In genomic region chr13:113489171-113489548, GRCh38 we compare ENCODE assay signal across 8 cellular contexts. TPM values are rescaled to one million over a fixed set of nuclear protein-coding genes. Genes with fewer than 3 reads are reported as not detected.
DNase-seq lines count a peak whose midpoint lies in the region; ATAC-seq, FAIRE-seq and TF ChIP-seq lines count a peak whose summit lies in the region.

No MANE protein-coding gene starts in this region.

- peaks cover 5% of the 10 kb centered on the region for H3K9me1 ChIP-seq in K562 (ENCODE audit: control insufficient read depth, insufficient read depth, low read length)

- FAIRE-seq in K562 (lab: Jason Lieb, UNC), result no peak

- no peak for ATAC-seq in K562
- no peak for ATAC-seq in HG03139 (IDR thresholded peaks at IDR 0.05; ENCODE audit: unreplicated experiment)
- no peak for ATAC-seq in HG03025 (IDR thresholded peaks at IDR 0.05; ENCODE audit: low FRiP score, unreplicated experiment)

- intact Hi-C loops in K562 (cut with micrococcal nuclease), result no loop called here

- peak overlapping the region in 1 of 2 experiments; percentile 93; a peak in 1 of 4 replicates for H3K9ac ChIP-seq in K562 (ENCODE audit: insufficient read depth in 1 of 2, low read depth in 2 of 2, low read length in 2 of 2)

- in situ Hi-C loops in K562 (cut with MboI), result no loop called here

- 28% methylated on average over 7 of the region's 8 CpGs for WGBS in K562 (ENCODE audit: insufficient coverage, low coverage, missing lambda C conversion rate)
- WGBS in mesodermal cell (ENCODE audit: insufficient coverage in 2 of 2), 2 experiments, result 16 to 24% methylated on average over 8 of the region's 8 CpGs

- H3K4me3 ChIP-seq in AG04450 (ENCODE audit: low read depth, low read length), result peak overlapping the region; percentile 63
- H3K4me3 ChIP-seq in K562, result peak overlapping the region; percentile 89; the same call in 1 of the 2 replicates
- peak overlapping the region; percentile 97 for H3K4me3 ChIP-seq in mesodermal cell (ENCODE audit: extremely low read depth, insufficient read depth, low read length, poor library complexity, severe bottlenecking)

- no peak overlapping the region for H2AFZ ChIP-seq in K562 (ENCODE audit: low read depth, low read length)

- H3K27ac ChIP-seq in AG04450 (ENCODE audit: low read depth, low read length), result peak overlapping the region; percentile 65
- H3K27ac ChIP-seq in K562 (ENCODE audit: extremely low read depth, low read depth, low read length), result no peak overlapping the region
- peak overlapping the region; percentile 1 for H3K27ac ChIP-seq in mesodermal cell (ENCODE audit: low read depth, low read length, severe bottlenecking)

- no peak for TF ChIP-seq POLR2A in K562 (conservative IDR thresholded peaks at IDR 0.05)

- no peak for DNase-seq in AG04450 (ENCODE audit: low read depth, low spot score)
- peak; percentile 9 for DNase-seq in HPDE6-E6E7 (ENCODE audit: extremely low spot score)
- DNase-seq in K562 (ENCODE audit: extremely low read depth in 1 of 4, low spot score in 3 of 4), result peak in 1 of 4 experiments; percentile 14
- no peak for DNase-seq in DMS 273 treated with DMSO at 0.1 percent for 48 hours (lab: John Stamatoyannopoulos, UW)
- no peak for DNase-seq in NCI-H1436 (lab: John Stamatoyannopoulos, UW)

- TF ChIP-seq CTCF in AG04450 (IDR thresholded peaks at IDR 0.05; ENCODE audit: low read depth, low read length) (no peak), K562 (IDR thresholded peaks at IDR 0.05 in 2 of 3, conservative IDR thresholded peaks at IDR 0.05 in 1 of 3; ENCODE audit: insufficient read depth in 2 of 3, low read depth in 1 of 3, low read length in 3 of 3) (0 out of 6 replicates have a peak, but pooled peaks of 1 of the 3 experiments have one; percentile 8)

- no TSS peak for BruUV-seq in K562 (replicated peaks; lab: Mats Ljungman, UMichigan)

- peaks cover 92% of the 10 kb centered on the region for H3K79me2 ChIP-seq in K562 (ENCODE audit: control insufficient read depth, insufficient read depth, low read length)

- TF ChIP-seq RAD21 in K562 (CRISPR knock-in tag; conservative IDR thresholded peaks at IDR 0.05 in 1 of 2, IDR thresholded peaks at IDR 0.05 in 1 of 2), result no peak

- H4K20me1 ChIP-seq in K562 (replicated peaks; ENCODE audit: control insufficient read depth, insufficient read depth, low read length), result peaks cover 6% of the 10 kb centered on the region

- CTCF ChIA-PET in AG04450 (lab: Charles Lee), result interaction anchor here (1.1 to 2.3 kb wide), 3 partner anchors 23 to 73 kb away, joined by 4 to 8 read pairs (median 7); no protein-coding TSS in a partner anchor
- CTCF ChIA-PET in K562 (lab: Yijun Ruan, JAX; ENCODE audit: low intra/inter-chr PET ratio), result no interaction called here

- peak overlapping the region; percentile 91 for H3K4me2 ChIP-seq in K562 (ENCODE audit: insufficient read depth, low read length)

- TF ChIP-seq EP300 in K562 (IDR thresholded peaks at IDR 0.05; ENCODE audit: low read length), result no peak

- H3K4me1 ChIP-seq in K562 (replicated peaks in 1 of 2; ENCODE audit: control insufficient read depth in 2 of 2, insufficient read depth in 2 of 2, low read length in 2 of 2) (peaks cover 17 to 34% of the 10 kb centered on the region in 2 experiments), mesodermal cell (ENCODE audit: control insufficient read depth, insufficient read depth, low read length, poor library complexity, severe bottlenecking) (peaks cover 20% of the 10 kb centered on the region)

- H3K27me3 ChIP-seq in AG04450 (ENCODE audit: control insufficient read depth, insufficient read depth, low read length) (no peaks in the 10 kb centered on the region), K562 (ENCODE audit: control insufficient read depth in 2 of 2, insufficient read depth in 2 of 2, low read length in 2 of 2) (no peaks in the 10 kb centered on the region)

- POLR2A ChIA-PET in AG04450 (lab: Yijun Ruan, JAX), result interaction anchor here (2.2 kb wide), 1 partner anchor 15 kb away, joined by 5 read pairs; no protein-coding TSS in a partner anchor
- POLR2A ChIA-PET in K562 (lab: Yijun Ruan, JAX), result interaction anchor here (0.6 to 1.1 kb wide), 3 partner anchors 8 to 15 kb away, joined by 3 to 4 read pairs (median 3); no protein-coding TSS in a partner anchor

- H3K9me3 ChIP-seq in AG04450 (ENCODE audit: control insufficient read depth, insufficient read depth, low read length) (no peaks in the 10 kb centered on the region; the same call in 1 of the 2 replicates), K562 (replicated peaks; ENCODE audit: control insufficient read depth, insufficient read depth, low read depth, low read length) (no peaks in the 10 kb centered on the region), mesodermal cell (ENCODE audit: control insufficient read depth, low read length) (no peaks in the 10 kb centered on the region)

- H3K36me3 ChIP-seq in K562 (ENCODE audit: control insufficient read depth, insufficient read depth, low read length) (peaks cover 22% of the 10 kb centered on the region; the same call in 2 of the 3 replicates), mesodermal cell (ENCODE audit: control insufficient read depth, insufficient read depth, low read length) (peaks cover 20% of the 10 kb centered on the region)

TF ChIP-seq in K562, 482 proteins besides CTCF, POLR2A, EP300 and RAD21:
- peak; percentile 24; the same call in 1 of the 2 replicates for TF ChIP-seq CTBP1 (IDR thresholded peaks at IDR 0.05; ENCODE audit: borderline replicate concordance)
- TF ChIP-seq ZEB2 (IDR thresholded peaks at IDR 0.05), result peak; percentile 83; the same call in 1 of the 2 replicates
- no peak for TF ChIP-seq NFRKB (IDR thresholded peaks at IDR 0.05; ENCODE audit: low read depth)
- TF ChIP-seq, protein P1, sequence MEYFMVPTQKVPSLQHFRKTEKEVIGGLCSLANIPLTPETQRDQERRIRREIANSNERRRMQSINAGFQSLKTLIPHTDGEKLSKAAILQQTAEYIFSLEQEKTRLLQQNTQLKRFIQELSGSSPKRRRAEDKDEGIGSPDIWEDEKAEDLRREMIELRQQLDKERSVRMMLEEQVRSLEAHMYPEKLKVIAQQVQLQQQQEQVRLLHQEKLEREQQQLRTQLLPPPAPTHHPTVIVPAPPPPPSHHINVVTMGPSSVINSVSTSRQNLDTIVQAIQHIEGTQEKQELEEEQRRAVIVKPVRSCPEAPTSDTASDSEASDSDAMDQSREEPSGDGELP (CRISPR knock-in tag; IDR thresholded peaks at IDR 0.05; ENCODE audit: borderline replicate concordance), result 0 out of 2 replicates have a peak, but pooled peaks have one; percentile 22

RNA-seq across cellular contexts. Expression of gene DCUN1D2, which starts 1.4 kb away (rescaled TPM):
- polyA plus RNA-seq in AG04450 (2011; rRNA removed) (11.0 and 11.5 TPM in 2 replicates), K562 (2011; rRNA removed) (9.9 and 12.9 TPM in 2 replicates), K562 (2014; fragmentation: Illumina TruSeq; extraction: Trizol) (11.6 and 12.0 TPM in 2 replicates), K562 (2014; fragmentation: Nextera tagmentation; extraction: Ambion mirVana) (1 to 10 TPM; 2.1 to 2.2 TPM), K562 (2014; rRNA removed) (15.8 and 16.7 TPM in 2 replicates)
- 9.1 and 9.9 TPM in 2 replicates for polyA minus RNA-seq in AG04450 (2011; rRNA and poly(A)+ RNA removed)
- 59.2 and 77.8 TPM in 2 replicates for total RNA-seq in K562 (2011; cell fraction: chromatin; rRNA removed; ENCODE audit: low replicate concordance)
- total RNA-seq in K562 (2011; cell fraction: nucleolus; rRNA removed), result 25.3 and 28.3 TPM in 2 replicates
- total RNA-seq in K562 (2011; cell fraction: nucleoplasm; rRNA removed), result 33.1 and 34.6 TPM in 2 replicates
- total RNA-seq in K562 (2014; rRNA removed) (9.7 and 13.3 TPM in 2 replicates), K562 (2014; rRNA removed; fragmentation: Illumina TruSeq; extraction: Trizol) (10.0 and 11.1 TPM in 2 replicates), K562 (2015; rRNA removed; fragmentation: Illumina TruSeq; extraction: Trizol) (10.0 and 10.9 TPM in 2 replicates), K562 (2021) (12.1 and 16.8 TPM in 2 replicates)
- polyA plus RNA-seq in K562 (2011; cell fraction: cytosol; rRNA removed), result 9.1 and 10.1 TPM in 2 replicates
- polyA plus RNA-seq in K562 (2011; cell fraction: nucleus; rRNA removed), result 19.2 and 27.0 TPM in 2 replicates
- 9.2 and 9.6 TPM in 2 replicates for polyA plus RNA-seq in K562 (2012)
- polyA minus RNA-seq in K562 (2011; rRNA and poly(A)+ RNA removed), result 17.1 and 18.5 TPM in 2 replicates
- 4.5 and 4.9 TPM in 2 replicates for polyA minus RNA-seq in K562 (2011; cell fraction: cytosol; rRNA and poly(A)+ RNA removed)
- 8.6 and 10.1 TPM in 2 replicates for polyA minus RNA-seq in K562 (2011; cell fraction: nucleus; rRNA and poly(A)+ RNA removed)
- 11.8 TPM for polyA plus RNA-seq in mesodermal cell (2013, experiment 1 of 2)
- polyA plus RNA-seq in mesodermal cell (2013, experiment 2 of 2), result 12.2 TPM

RNA-seq across cellular contexts. Expression of gene ADPRHL1, which starts 35.9 kb away (rescaled TPM):
- polyA plus RNA-seq in AG04450 (2011; rRNA removed) (0.35 and 0.41 TPM in 2 replicates), K562 (2011; rRNA removed) (0.29 and 0.38 TPM in 2 replicates), K562 (2014; fragmentation: Illumina TruSeq; extraction: Trizol) (0.19 and 0.43 TPM in 2 replicates), K562 (2014; fragmentation: Nextera tagmentation; extraction: Ambion mirVana) (under 1 TPM in 1 of 2 experiments, not detected in 1; 0.06 TPM), K562 (2014; rRNA removed) (0.49 and 0.58 TPM in 2 replicates)
- polyA minus RNA-seq in AG04450 (2011; rRNA and poly(A)+ RNA removed), result 0.28 and 0.65 TPM in 2 replicates
- 0.32 and 0.46 TPM in 2 replicates for total RNA-seq in K562 (2011; cell fraction: chromatin; rRNA removed; ENCODE audit: low replicate concordance)
- 1.3 and 1.5 TPM in 2 replicates for total RNA-seq in K562 (2011; cell fraction: nucleolus; rRNA removed)
- total RNA-seq in K562 (2011; cell fraction: nucleoplasm; rRNA removed), result 0.37 TPM in 1 of 2 replicates, not detected in the other
- total RNA-seq in K562 (2014; rRNA removed) (0.27 and 0.49 TPM in 2 replicates), K562 (2014; rRNA removed; fragmentation: Illumina TruSeq; extraction: Trizol) (0.35 and 0.55 TPM in 2 replicates), K562 (2015; rRNA removed; fragmentation: Illumina TruSeq; extraction: Trizol) (0.68 and 0.76 TPM in 2 replicates), K562 (2021) (0.31 and 0.54 TPM in 2 replicates)
- polyA plus RNA-seq in K562 (2011; cell fraction: cytosol; rRNA removed), result 0.37 and 0.52 TPM in 2 replicates
- polyA plus RNA-seq in K562 (2011; cell fraction: nucleus; rRNA removed), result 0.29 and 0.53 TPM in 2 replicates
- polyA plus RNA-seq in K562 (2012), result 0.73 and 0.97 TPM in 2 replicates
- polyA minus RNA-seq in K562 (2011; rRNA and poly(A)+ RNA removed), result 0.18 and 0.21 TPM in 2 replicates
- 0.76 TPM in 1 of 2 replicates, not detected in the other for polyA minus RNA-seq in K562 (2011; cell fraction: cytosol; rRNA and poly(A)+ RNA removed)
- 0.54 and 1.00 TPM in 2 replicates for polyA minus RNA-seq in K562 (2011; cell fraction: nucleus; rRNA and poly(A)+ RNA removed)
- 0.48 TPM for polyA plus RNA-seq in mesodermal cell (2013, experiment 1 of 2)
- polyA plus RNA-seq in mesodermal cell (2013, experiment 2 of 2), result 0.30 TPM
